ENCODE assay signal across 1 cellular context in the genomic region with DNA sequence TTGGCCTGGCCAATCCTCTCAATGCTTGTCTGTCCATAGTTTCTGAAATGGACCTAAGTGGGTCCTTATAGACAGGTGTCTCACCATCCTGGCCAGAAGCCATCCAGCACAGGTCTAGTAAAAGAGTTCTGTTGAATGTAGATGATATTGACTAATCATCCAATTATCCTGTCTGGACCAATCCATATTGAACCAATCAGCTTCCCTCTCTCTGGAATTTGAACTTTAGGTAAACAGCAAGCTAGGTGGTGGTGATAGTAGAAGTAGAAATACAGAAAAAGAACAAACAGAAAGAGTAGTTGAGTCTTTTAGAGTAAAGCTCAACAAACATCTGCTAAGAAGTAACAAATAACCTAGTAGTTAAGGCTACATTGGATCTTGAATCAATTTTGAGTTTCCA.
TF ChIP-seq lines count a peak whose summit lies in the region.

No MANE protein-coding gene starts in this region.

TF ChIP-seq in HepG2, 621 proteins besides CTCF, POLR2A, EP300 and RAD21 (continued from another document):
- TF ChIP-seq, protein P1, sequence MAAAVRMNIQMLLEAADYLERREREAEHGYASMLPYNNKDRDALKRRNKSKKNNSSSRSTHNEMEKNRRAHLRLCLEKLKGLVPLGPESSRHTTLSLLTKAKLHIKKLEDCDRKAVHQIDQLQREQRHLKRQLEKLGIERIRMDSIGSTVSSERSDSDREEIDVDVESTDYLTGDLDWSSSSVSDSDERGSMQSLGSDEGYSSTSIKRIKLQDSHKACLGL (CRISPR knock-in tag; IDR thresholded peaks at IDR 0.05), result no peak
- peak; percentile 90 for TF ChIP-seq HNF4A (CRISPR knock-in tag; IDR thresholded peaks at IDR 0.05)
- TF ChIP-seq, protein P2, sequence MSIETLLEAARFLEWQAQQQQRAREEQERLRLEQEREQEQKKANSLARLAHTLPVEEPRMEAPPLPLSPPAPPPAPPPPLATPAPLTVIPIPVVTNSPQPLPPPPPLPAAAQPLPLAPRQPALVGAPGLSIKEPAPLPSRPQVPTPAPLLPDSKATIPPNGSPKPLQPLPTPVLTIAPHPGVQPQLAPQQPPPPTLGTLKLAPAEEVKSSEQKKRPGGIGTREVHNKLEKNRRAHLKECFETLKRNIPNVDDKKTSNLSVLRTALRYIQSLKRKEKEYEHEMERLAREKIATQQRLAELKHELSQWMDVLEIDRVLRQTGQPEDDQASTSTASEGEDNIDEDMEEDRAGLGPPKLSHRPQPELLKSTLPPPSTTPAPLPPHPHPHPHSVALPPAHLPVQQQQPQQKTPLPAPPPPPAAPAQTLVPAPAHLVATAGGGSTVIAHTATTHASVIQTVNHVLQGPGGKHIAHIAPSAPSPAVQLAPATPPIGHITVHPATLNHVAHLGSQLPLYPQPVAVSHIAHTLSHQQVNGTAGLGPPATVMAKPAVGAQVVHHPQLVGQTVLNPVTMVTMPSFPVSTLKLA (IDR thresholded peaks at IDR 0.05), result no peak
- TF ChIP-seq FOXJ3 (CRISPR knock-in tag; IDR thresholded peaks at IDR 0.05; ENCODE audit: borderline replicate concordance), result peak; percentile 69; the same call in 1 of the 2 replicates
- peak; percentile 83 for TF ChIP-seq GATAD2A (CRISPR knock-in tag; IDR thresholded peaks at IDR 0.05)
- TF ChIP-seq TEAD3 (CRISPR knock-in tag; optimal IDR thresholded peaks at IDR 0.05; ENCODE audit: borderline replicate concordance), result peak; percentile 58
- 0 out of 2 replicates have a peak, but pooled peaks have one; percentile 22 for TF ChIP-seq NR2F6 (IDR thresholded peaks at IDR 0.05)
- TF ChIP-seq NR2F6 (CRISPR knock-in tag; IDR thresholded peaks at IDR 0.05), result no peak
- TF ChIP-seq, protein P3, sequence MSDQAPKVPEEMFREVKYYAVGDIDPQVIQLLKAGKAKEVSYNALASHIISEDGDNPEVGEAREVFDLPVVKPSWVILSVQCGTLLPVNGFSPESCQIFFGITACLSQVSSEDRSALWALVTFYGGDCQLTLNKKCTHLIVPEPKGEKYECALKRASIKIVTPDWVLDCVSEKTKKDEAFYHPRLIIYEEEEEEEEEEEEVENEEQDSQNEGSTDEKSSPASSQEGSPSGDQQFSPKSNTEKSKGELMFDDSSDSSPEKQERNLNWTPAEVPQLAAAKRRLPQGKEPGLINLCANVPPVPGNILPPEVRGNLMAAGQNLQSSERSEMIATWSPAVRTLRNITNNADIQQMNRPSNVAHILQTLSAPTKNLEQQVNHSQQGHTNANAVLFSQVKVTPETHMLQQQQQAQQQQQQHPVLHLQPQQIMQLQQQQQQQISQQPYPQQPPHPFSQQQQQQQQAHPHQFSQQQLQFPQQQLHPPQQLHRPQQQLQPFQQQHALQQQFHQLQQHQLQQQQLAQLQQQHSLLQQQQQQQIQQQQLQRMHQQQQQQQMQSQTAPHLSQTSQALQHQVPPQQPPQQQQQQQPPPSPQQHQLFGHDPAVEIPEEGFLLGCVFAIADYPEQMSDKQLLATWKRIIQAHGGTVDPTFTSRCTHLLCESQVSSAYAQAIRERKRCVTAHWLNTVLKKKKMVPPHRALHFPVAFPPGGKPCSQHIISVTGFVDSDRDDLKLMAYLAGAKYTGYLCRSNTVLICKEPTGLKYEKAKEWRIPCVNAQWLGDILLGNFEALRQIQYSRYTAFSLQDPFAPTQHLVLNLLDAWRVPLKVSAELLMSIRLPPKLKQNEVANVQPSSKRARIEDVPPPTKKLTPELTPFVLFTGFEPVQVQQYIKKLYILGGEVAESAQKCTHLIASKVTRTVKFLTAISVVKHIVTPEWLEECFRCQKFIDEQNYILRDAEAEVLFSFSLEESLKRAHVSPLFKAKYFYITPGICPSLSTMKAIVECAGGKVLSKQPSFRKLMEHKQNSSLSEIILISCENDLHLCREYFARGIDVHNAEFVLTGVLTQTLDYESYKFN (CRISPR knock-in tag; conservative IDR thresholded peaks at IDR 0.05), result peak; percentile 90
- TF ChIP-seq FOXP1 (IDR thresholded peaks at IDR 0.05), result no peak
- 0 out of 2 replicates have a peak, but pooled peaks have one; percentile 35 for TF ChIP-seq FOXP1 (CRISPR knock-in tag; IDR thresholded peaks at IDR 0.05)
- TF ChIP-seq PHF21A (CRISPR knock-in tag; IDR thresholded peaks at IDR 0.05), result 0 out of 2 replicates have a peak, but pooled peaks have one; percentile 38
- TF ChIP-seq AHR (CRISPR knock-in tag; IDR thresholded peaks at IDR 0.05), result no peak
- no peak for TF ChIP-seq PHF20 (CRISPR knock-in tag; IDR thresholded peaks at IDR 0.05)
- TF ChIP-seq, protein P4, sequence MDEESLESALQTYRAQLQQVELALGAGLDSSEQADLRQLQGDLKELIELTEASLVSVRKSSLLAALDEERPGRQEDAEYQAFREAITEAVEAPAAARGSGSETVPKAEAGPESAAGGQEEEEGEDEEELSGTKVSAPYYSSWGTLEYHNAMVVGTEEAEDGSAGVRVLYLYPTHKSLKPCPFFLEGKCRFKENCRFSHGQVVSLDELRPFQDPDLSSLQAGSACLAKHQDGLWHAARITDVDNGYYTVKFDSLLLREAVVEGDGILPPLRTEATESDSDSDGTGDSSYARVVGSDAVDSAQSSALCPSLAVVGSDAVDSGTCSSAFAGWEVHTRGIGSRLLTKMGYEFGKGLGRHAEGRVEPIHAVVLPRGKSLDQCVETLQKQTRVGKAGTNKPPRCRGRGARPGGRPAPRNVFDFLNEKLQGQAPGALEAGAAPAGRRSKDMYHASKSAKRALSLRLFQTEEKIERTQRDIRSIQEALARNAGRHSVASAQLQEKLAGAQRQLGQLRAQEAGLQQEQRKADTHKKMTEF (CRISPR knock-in tag; IDR thresholded peaks at IDR 0.05), result 0 out of 2 replicates have a peak, but pooled peaks have one; percentile 44
- TF ChIP-seq, protein P5, sequence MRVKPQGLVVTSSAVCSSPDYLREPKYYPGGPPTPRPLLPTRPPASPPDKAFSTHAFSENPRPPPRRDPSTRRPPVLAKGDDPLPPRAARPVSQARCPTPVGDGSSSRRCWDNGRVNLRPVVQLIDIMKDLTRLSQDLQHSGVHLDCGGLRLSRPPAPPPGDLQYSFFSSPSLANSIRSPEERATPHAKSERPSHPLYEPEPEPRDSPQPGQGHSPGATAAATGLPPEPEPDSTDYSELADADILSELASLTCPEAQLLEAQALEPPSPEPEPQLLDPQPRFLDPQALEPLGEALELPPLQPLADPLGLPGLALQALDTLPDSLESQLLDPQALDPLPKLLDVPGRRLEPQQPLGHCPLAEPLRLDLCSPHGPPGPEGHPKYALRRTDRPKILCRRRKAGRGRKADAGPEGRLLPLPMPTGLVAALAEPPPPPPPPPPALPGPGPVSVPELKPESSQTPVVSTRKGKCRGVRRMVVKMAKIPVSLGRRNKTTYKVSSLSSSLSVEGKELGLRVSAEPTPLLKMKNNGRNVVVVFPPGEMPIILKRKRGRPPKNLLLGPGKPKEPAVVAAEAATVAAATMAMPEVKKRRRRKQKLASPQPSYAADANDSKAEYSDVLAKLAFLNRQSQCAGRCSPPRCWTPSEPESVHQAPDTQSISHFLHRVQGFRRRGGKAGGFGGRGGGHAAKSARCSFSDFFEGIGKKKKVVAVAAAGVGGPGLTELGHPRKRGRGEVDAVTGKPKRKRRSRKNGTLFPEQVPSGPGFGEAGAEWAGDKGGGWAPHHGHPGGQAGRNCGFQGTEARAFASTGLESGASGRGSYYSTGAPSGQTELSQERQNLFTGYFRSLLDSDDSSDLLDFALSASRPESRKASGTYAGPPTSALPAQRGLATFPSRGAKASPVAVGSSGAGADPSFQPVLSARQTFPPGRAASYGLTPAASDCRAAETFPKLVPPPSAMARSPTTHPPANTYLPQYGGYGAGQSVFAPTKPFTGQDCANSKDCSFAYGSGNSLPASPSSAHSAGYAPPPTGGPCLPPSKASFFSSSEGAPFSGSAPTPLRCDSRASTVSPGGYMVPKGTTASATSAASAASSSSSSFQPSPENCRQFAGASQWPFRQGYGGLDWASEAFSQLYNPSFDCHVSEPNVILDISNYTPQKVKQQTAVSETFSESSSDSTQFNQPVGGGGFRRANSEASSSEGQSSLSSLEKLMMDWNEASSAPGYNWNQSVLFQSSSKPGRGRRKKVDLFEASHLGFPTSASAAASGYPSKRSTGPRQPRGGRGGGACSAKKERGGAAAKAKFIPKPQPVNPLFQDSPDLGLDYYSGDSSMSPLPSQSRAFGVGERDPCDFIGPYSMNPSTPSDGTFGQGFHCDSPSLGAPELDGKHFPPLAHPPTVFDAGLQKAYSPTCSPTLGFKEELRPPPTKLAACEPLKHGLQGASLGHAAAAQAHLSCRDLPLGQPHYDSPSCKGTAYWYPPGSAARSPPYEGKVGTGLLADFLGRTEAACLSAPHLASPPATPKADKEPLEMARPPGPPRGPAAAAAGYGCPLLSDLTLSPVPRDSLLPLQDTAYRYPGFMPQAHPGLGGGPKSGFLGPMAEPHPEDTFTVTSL (CRISPR knock-in tag; IDR thresholded peaks at IDR 0.05; ENCODE audit: borderline replicate concordance), result peak; percentile 81; the same call in 1 of the 2 replicates
- TF ChIP-seq, protein P6, sequence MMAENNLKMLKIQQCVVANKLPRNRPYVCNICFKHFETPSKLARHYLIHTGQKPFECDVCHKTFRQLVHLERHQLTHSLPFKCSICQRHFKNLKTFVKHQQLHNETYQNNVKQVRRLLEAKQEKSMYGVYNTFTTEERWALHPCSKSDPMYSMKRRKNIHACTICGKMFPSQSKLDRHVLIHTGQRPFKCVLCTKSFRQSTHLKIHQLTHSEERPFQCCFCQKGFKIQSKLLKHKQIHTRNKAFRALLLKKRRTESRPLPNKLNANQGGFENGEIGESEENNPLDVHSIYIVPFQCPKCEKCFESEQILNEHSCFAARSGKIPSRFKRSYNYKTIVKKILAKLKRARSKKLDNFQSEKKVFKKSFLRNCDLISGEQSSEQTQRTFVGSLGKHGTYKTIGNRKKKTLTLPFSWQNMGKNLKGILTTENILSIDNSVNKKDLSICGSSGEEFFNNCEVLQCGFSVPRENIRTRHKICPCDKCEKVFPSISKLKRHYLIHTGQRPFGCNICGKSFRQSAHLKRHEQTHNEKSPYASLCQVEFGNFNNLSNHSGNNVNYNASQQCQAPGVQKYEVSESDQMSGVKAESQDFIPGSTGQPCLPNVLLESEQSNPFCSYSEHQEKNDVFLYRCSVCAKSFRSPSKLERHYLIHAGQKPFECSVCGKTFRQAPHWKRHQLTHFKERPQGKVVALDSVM (CRISPR knock-in tag; IDR thresholded peaks at IDR 0.05), result no peak
- TF ChIP-seq SMAD3 (CRISPR knock-in tag; IDR thresholded peaks at IDR 0.05), result 0 out of 2 replicates have a peak, but pooled peaks have one; percentile 21
- TF ChIP-seq, protein P7, sequence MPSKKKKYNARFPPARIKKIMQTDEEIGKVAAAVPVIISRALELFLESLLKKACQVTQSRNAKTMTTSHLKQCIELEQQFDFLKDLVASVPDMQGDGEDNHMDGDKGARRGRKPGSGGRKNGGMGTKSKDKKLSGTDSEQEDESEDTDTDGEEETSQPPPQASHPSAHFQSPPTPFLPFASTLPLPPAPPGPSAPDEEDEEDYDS (CRISPR knock-in tag; IDR thresholded peaks at IDR 0.05), result 0 out of 2 replicates have a peak, but pooled peaks have one; percentile 10
- peak; percentile 82 for TF ChIP-seq ZEB1 (IDR thresholded peaks at IDR 0.05; ENCODE audit: insufficient replicate concordance, low read depth)
- TF ChIP-seq SP5 (CRISPR knock-in tag; IDR thresholded peaks at IDR 0.05; ENCODE audit: borderline replicate concordance, low read depth), result no peak
- 0 out of 2 replicates have a peak, but pooled peaks have one; percentile 24 for TF ChIP-seq RCOR2 (CRISPR knock-in tag; IDR thresholded peaks at IDR 0.05)
- TF ChIP-seq POLR2G (IDR thresholded peaks at IDR 0.05; ENCODE audit: low read depth, low read length), result no peak
- no peak for TF ChIP-seq MAF1 (CRISPR knock-in tag; IDR thresholded peaks at IDR 0.05; ENCODE audit: borderline replicate concordance)
- TF ChIP-seq ZNF121 (CRISPR knock-in tag; IDR thresholded peaks at IDR 0.05), result peak; percentile 71
- TF ChIP-seq FOSL2 (CRISPR knock-in tag; IDR thresholded peaks at IDR 0.05), result peak; percentile 18; the same call in 1 of the 2 replicates
- 0 out of 2 replicates have a peak, but pooled peaks have one; percentile 20 for TF ChIP-seq MED1 (CRISPR knock-in tag; IDR thresholded peaks at IDR 0.05)
- peak; percentile 73 for TF ChIP-seq KDM6A (CRISPR knock-in tag; IDR thresholded peaks at IDR 0.05; ENCODE audit: low read depth)
- TF ChIP-seq FOXA3 (CRISPR knock-in tag; IDR thresholded peaks at IDR 0.05), result peak; percentile 94
- 0 out of 2 replicates have a peak, but pooled peaks have one; percentile 25 for TF ChIP-seq LCORL (IDR thresholded peaks at IDR 0.05)
- TF ChIP-seq LCORL (CRISPR knock-in tag; IDR thresholded peaks at IDR 0.05), result no peak
- no peak for TF ChIP-seq ZNF546 (CRISPR knock-in tag; conservative IDR thresholded peaks at IDR 0.05)
- peak; percentile 66 for TF ChIP-seq ZNF644 (CRISPR knock-in tag; IDR thresholded peaks at IDR 0.05; ENCODE audit: low read depth)
- TF ChIP-seq SIX1 (CRISPR knock-in tag; IDR thresholded peaks at IDR 0.05; ENCODE audit: borderline replicate concordance), result peak; percentile 38; the same call in 1 of the 2 replicates
- TF ChIP-seq HDAC1 (CRISPR knock-in tag; IDR thresholded peaks at IDR 0.05), result peak; percentile 62
- TF ChIP-seq NFYC (CRISPR knock-in tag; IDR thresholded peaks at IDR 0.05), result peak; percentile 80
- TF ChIP-seq ATF1 (CRISPR knock-in tag; IDR thresholded peaks at IDR 0.05), result 0 out of 2 replicates have a peak, but pooled peaks have one; percentile 27
- peak; percentile 58 for TF ChIP-seq FOXA1 (IDR thresholded peaks at IDR 0.05)
- TF ChIP-seq FOXA1 (CRISPR knock-in tag; IDR thresholded peaks at IDR 0.05), result peak; percentile 89
- TF ChIP-seq SIN3A (IDR thresholded peaks at IDR 0.05; ENCODE audit: borderline replicate concordance, low read depth, low read length), result no peak
- TF ChIP-seq SKI (IDR thresholded peaks at IDR 0.05; ENCODE audit: partially characterized antibody), result peak; percentile 58
- TF ChIP-seq, protein P8, sequence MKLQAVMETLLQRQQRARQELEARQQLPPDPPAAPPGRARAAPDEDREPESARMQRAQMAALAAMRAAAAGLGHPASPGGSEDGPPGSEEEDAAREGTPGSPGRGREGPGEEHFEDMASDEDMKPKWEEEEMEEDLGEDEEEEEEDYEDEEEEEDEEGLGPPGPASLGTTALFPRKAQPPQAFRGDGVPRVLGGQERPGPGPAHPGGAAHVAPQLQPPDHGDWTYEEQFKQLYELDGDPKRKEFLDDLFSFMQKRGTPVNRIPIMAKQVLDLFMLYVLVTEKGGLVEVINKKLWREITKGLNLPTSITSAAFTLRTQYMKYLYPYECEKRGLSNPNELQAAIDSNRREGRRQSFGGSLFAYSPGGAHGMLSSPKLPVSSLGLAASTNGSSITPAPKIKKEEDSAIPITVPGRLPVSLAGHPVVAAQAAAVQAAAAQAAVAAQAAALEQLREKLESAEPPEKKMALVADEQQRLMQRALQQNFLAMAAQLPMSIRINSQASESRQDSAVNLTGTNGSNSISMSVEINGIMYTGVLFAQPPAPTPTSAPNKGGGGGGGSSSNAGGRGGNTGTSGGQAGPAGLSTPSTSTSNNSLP (IDR thresholded peaks at IDR 0.05; ENCODE audit: low read depth, low read length), result peak; percentile 93
- 0 out of 4 replicates have a peak, but pooled peaks of 1 of the 2 experiments have one; percentile 36 for TF ChIP-seq KLF16 (CRISPR knock-in tag; IDR thresholded peaks at IDR 0.05)
